ENCODE assay signal across 8 cellular contexts in the genomic region with DNA sequence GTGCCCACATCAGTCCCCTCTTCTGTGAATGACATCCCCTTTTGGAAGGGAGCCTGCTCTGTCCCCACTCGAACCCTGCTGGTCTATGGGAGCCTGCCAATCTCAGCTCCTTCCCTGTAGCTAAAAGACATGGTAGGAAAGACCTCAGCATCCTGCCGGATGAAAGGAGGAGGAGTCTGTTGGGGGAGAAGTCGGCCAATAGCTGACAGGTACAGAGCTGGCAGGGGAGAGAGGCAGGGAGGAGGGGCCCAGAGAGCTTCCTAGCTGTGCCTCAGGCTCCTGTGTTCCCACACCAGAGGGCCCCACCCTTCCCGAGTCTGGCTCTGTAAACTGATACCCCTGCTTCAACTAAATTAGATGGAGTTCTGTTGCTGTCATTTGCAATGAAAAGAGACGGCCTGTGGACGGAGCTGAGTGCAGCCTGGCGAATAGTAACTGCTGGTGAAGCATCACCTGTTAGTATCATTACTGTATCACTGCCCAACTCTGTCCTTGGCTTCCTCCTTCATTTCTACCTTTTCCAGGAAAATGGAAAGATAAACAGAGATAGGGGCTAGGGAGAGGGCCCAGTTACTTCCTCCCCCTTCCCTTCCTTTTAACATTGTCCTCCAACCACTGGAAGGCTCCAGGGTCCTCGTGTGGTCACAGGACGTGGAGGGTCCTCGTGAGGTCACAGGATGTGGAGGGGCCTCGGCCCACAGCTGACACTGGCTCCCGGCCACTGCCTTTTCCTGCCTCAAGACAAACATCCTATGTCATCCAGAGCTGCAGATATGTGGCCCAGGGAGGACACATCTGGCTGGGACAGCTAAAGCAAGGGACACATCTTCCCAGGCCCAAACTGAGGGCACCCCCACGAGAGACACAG. TPM values are rescaled to one million over a fixed set of nuclear protein-coding genes. Genes with fewer than 3 reads are reported as not detected.
DNase-seq lines count a peak whose midpoint lies in the region; ATAC-seq, FAIRE-seq and TF ChIP-seq lines count a peak whose summit lies in the region.

No MANE protein-coding gene starts in this region.

- no peaks in the 10 kb centered on the region for H3K9me3 ChIP-seq in prostate gland

- H3K27me3 ChIP-seq in prostate gland (replicated peaks; ENCODE audit: insufficient read depth): no peaks in the 10 kb centered on the region

- DNase-seq in HTR-8/SVneo (ENCODE audit: insufficient read length, low spot score) (peak; percentile 33), NCI-H748 treated with DMSO at 0.1 percent for 48 hours (lab: John Stamatoyannopoulos, UW) (peak; percentile 88), prostate gland (ENCODE audit: low spot score) (no peak), H54 (ENCODE audit: insufficient read length, low spot score) (no peak), AG08395 (ENCODE audit: low spot score) (no peak), D341Med (ENCODE audit: low spot score) (no peak)
- no peak for DNase-seq in stimulated activated naive CD4-positive, alpha-beta T cell treated with Interleukin-2 at 50 U/mL for 16 hours (lab: John Stamatoyannopoulos, UW)

- no peaks in the 10 kb centered on the region for H3K4me1 ChIP-seq in prostate gland (replicated peaks)

- WGBS in prostate gland: 44% methylated on average over 13 of the region's 13 CpGs

- TF ChIP-seq POLR2A in prostate gland (IDR thresholded peaks at IDR 0.05) (no peak), H54 (IDR thresholded peaks at IDR 0.05; ENCODE audit: low read depth, low read length) (no peak)

- TF ChIP-seq CTCF in prostate gland (IDR thresholded peaks at IDR 0.05): no peak

- H3K4me3 ChIP-seq in prostate gland: no peak overlapping the region

- intact Hi-C loops in prostate gland (cut with DNase I): no loop called here

- peak; percentile 38 for ATAC-seq in esophagus mucosa

- peak overlapping the region; percentile 8 to 39 for H3K27ac ChIP-seq in prostate gland

- FAIRE-seq in HTR-8/SVneo (lab: Jason Lieb, UNC): no peak
- FAIRE-seq in H54 (lab: Jason Lieb, UNC): no peak

- no peaks in the 10 kb centered on the region for H3K36me3 ChIP-seq in prostate gland

RNA-seq across cellular contexts. Expression of gene FXYD6, which starts 15.1 kb away (rescaled TPM):
- 1.6 TPM for total RNA-seq in esophagus mucosa
- total RNA-seq in prostate gland: 100 to 1,000 TPM in 1 of 2 donors, 10 to 100 TPM in 1; 29.6 to 366 TPM

RNA-seq across cellular contexts. Expression of gene FXYD2, which starts 36.8 kb away (rescaled TPM):
- total RNA-seq in esophagus mucosa (not detected), prostate gland (1 to 10 TPM in 1 of 2 donors, under 1 TPM in 1; 0.87 to 1.8 TPM)

Comparison
In these comparisons a context has a peak if more than half of its experiments do, and no peak if none do; other contexts are left out.
1. DNase-seq: peak in HTR-8/SVneo (single experiment) and NCI-H748 treated with DMSO at 0.1 percent for 48 hours (single experiment); none in prostate gland (single experiment), stimulated activated naive CD4-positive, alpha-beta T cell treated with Interleukin-2 at 50 U/mL for 16 hours (single experiment), H54 (single experiment), AG08395 (single experiment) and D341Med (single experiment).
2. RNA of gene FXYD6, which starts 15.1 kb away (total RNA-seq): 29.6 to 366 TPM in prostate gland; 1.6 TPM in esophagus mucosa (single experiment); every median in the first group is over 10 times any median in the second.